Comparison of ENCODE assay signal across 8 cellular contexts in the genomic region with DNA sequence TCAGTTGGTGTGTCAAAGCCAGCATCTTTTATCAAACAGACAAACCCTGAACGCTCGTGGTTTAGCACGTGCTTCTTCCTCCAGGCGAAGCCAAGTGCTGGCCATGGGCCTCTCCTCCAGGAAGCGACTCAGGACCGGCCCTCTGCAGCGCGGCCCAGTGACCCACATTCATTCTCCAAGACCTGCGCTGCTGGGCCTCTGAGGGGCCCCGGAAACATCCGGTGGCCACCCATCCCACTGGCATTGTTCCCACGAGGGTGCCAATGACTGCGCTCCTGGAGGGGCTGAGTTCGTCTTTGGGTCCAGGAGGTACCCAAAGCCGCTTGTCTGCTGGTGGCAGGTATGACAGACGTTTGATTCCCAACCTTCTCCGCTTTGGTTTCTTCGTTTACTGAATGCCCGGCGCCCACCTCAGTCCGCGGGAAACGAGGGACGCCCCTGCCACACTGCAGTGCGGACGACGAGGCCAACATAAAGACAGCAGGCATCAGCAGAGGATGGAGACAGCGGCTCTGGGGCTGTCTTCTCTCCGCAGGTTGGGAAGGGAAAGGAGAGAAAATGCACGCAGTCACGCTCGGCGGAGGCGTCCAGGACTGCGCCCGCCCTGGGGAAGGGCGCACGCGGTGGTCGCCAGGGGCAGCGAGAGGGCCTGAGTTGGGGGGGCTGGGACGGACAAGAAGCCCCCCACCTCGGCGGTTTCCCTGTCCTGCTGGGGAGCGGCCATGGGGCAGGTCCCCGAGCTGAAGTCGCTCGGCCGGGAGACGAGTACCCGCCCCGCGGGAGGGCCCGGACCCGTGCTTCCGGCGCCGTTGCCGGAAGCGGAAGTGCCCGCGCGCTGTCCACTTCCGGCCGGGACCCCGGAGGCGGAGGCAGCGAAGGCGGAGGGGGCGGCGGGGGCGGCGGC. TPM values are rescaled to one million over a fixed set of nuclear protein-coding genes. Genes with fewer than 3 reads are reported as not detected.
DNase-seq lines count a peak whose midpoint lies in the region; ATAC-seq and TF ChIP-seq lines count a peak whose summit lies in the region.

EXOC3 (plus strand) TSS at position 842 of the 904 bp plus-strand sequence. CDS start 3,030 bp downstream, outside the sequence.

- in situ Hi-C loops in GM13976 (cut with MboI; ENCODE audit: low sequenced_read_pairs, unreplicated experiment), result no loop called here

- H3K9me3 ChIP-seq in ascending aorta, result no peaks in the 10 kb centered on the region

- DNase-seq in GM13976 (ENCODE audit: low spot score) (peak; percentile 96), NCI-H1105 (lab: John Stamatoyannopoulos, UW) (peak; percentile 43), T-helper 22 cell (ENCODE audit: low read depth) (peak; percentile 48), ascending aorta (ENCODE audit: low spot score in 2 of 2) (peak in 1 of 2 donors; percentile 82), hepatic stellate cell (ENCODE audit: low spot score) (peak; percentile 97), retinal pigment epithelial cell (ENCODE audit: low read depth) (no peak), NCI-H187 treated with DMSO at 0.1 percent for 48 hours (lab: John Stamatoyannopoulos, UW) (no peak)

- peak; percentile 75 for ATAC-seq in HG02623 (IDR thresholded peaks at IDR 0.05; ENCODE audit: unreplicated experiment)

- peak within 1 kb of the TSS; percentile 76 for H3K27ac ChIP-seq in ascending aorta

- peak within 1 kb of the TSS; percentile 71 to 92 for H3K4me3 ChIP-seq in ascending aorta
- H3K4me3 ChIP-seq in retinal pigment epithelial cell (ENCODE audit: low read length), result peak within 1 kb of the TSS; percentile 97

- H3K27me3 ChIP-seq in ascending aorta, result no peaks in the 10 kb centered on the region

- TF ChIP-seq CTCF in GM13976 (IDR thresholded peaks at IDR 0.05; ENCODE audit: borderline replicate concordance, control extremely low read depth, extremely low read depth, insufficient read depth, missing control alignments) (no peak), ascending aorta (IDR thresholded peaks at IDR 0.05) (no peak), retinal pigment epithelial cell (conservative IDR thresholded peaks at IDR 0.05; ENCODE audit: low read depth, low read length) (no peak)

- intact Hi-C loops in ascending aorta (cut with DNase I), result loop anchor here (1.0 to 10.0 kb wide), 4 partner anchors 31 to 225 kb away; partner anchors contain the start of genes CCDC127, CEP72, PDCD6 and SDHA

- H3K4me1 ChIP-seq in ascending aorta, result peaks cover 12% of the 10 kb centered on the region in 2 donors

- H3K36me3 ChIP-seq in ascending aorta, result peaks cover 11 to 17% of the 10 kb centered on the region in 2 donors

RNA-seq across cellular contexts. Expression of gene EXOC3, which starts in this region (rescaled TPM):
- total RNA-seq in ascending aorta, result 56.7 TPM

Comparison
In these comparisons a context has a peak if more than half of its experiments do, and no peak if none do; other contexts are left out.
1. DNase-seq: peak in GM13976 (single experiment), NCI-H1105 (single experiment), T-helper 22 cell (single experiment) and hepatic stellate cell (single experiment); none in retinal pigment epithelial cell (single experiment) and NCI-H187 treated with DMSO at 0.1 percent for 48 hours (single experiment).